In the genomic region with DNA sequence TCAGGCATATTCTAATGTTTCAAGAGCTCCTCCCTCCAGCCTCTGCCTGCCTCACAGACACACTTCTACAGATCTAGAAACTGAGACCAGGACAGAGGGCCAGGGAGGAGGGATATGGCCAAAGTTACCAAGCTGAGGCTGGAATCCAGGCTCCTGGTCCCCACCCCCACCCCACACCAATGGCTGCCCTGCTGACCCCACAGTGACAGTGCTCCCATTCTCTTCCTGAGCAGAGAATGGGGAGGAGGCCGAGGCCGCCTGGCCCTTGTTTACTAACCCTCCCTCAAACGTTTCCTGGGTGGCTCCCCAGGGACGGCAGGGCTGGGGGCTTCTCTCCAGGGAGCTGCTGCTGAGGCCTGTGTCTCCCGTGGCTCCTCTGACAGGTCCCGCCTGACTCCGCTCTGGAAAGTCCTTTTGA, we compare ENCODE assay signal across 1 cellular context.
TF ChIP-seq lines count a peak whose summit lies in the region.

No MANE protein-coding gene starts in this region.

TF ChIP-seq in HepG2, 621 proteins besides CTCF, POLR2A, EP300 and RAD21 (continued from another document and continues in another):
- TF ChIP-seq, protein P1, sequence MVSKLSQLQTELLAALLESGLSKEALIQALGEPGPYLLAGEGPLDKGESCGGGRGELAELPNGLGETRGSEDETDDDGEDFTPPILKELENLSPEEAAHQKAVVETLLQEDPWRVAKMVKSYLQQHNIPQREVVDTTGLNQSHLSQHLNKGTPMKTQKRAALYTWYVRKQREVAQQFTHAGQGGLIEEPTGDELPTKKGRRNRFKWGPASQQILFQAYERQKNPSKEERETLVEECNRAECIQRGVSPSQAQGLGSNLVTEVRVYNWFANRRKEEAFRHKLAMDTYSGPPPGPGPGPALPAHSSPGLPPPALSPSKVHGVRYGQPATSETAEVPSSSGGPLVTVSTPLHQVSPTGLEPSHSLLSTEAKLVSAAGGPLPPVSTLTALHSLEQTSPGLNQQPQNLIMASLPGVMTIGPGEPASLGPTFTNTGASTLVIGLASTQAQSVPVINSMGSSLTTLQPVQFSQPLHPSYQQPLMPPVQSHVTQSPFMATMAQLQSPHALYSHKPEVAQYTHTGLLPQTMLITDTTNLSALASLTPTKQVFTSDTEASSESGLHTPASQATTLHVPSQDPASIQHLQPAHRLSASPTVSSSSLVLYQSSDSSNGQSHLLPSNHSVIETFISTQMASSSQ (IDR thresholded peaks at IDR 0.05; ENCODE audit: low read depth), result no peak
- TF ChIP-seq, protein P1 (CRISPR knock-in tag; IDR thresholded peaks at IDR 0.05; ENCODE audit: borderline replicate concordance), result peak; percentile 69; the same call in 1 of the 2 replicates
- TF ChIP-seq, protein P2, sequence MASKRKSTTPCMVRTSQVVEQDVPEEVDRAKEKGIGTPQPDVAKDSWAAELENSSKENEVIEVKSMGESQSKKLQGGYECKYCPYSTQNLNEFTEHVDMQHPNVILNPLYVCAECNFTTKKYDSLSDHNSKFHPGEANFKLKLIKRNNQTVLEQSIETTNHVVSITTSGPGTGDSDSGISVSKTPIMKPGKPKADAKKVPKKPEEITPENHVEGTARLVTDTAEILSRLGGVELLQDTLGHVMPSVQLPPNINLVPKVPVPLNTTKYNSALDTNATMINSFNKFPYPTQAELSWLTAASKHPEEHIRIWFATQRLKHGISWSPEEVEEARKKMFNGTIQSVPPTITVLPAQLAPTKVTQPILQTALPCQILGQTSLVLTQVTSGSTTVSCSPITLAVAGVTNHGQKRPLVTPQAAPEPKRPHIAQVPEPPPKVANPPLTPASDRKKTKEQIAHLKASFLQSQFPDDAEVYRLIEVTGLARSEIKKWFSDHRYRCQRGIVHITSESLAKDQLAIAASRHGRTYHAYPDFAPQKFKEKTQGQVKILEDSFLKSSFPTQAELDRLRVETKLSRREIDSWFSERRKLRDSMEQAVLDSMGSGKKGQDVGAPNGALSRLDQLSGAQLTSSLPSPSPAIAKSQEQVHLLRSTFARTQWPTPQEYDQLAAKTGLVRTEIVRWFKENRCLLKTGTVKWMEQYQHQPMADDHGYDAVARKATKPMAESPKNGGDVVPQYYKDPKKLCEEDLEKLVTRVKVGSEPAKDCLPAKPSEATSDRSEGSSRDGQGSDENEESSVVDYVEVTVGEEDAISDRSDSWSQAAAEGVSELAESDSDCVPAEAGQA (IDR thresholded peaks at IDR 0.05; ENCODE audit: low read depth), result peak; percentile 27; the same call in 1 of the 2 replicates
- TF ChIP-seq, protein P2 (CRISPR knock-in tag; IDR thresholded peaks at IDR 0.05; ENCODE audit: borderline replicate concordance), result no peak
- peak; percentile 42; the same call in 1 of the 2 replicates for TF ChIP-seq ZNF350 (CRISPR knock-in tag; IDR thresholded peaks at IDR 0.05; ENCODE audit: borderline replicate concordance, low read depth)
- TF ChIP-seq, protein P3, sequence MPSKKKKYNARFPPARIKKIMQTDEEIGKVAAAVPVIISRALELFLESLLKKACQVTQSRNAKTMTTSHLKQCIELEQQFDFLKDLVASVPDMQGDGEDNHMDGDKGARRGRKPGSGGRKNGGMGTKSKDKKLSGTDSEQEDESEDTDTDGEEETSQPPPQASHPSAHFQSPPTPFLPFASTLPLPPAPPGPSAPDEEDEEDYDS (CRISPR knock-in tag; IDR thresholded peaks at IDR 0.05), result 0 out of 2 replicates have a peak, but pooled peaks have one; percentile 29
- TF ChIP-seq ZFX (CRISPR knock-in tag; IDR thresholded peaks at IDR 0.05; ENCODE audit: low read depth), result peak; percentile 82
- TF ChIP-seq SOX13 (IDR thresholded peaks at IDR 0.05), result peak; percentile 63; the same call in 1 of the 2 replicates
- peak in 1 of 2 experiments; percentile 79; a peak in 2 of 4 replicates for TF ChIP-seq SOX13 (CRISPR knock-in tag; conservative IDR thresholded peaks at IDR 0.05 in 1 of 2, IDR thresholded peaks at IDR 0.05 in 1 of 2)
- TF ChIP-seq THAP11 (CRISPR knock-in tag; IDR thresholded peaks at IDR 0.05), result peak; percentile 47; the same call in 1 of the 2 replicates
- TF ChIP-seq ARHGAP35 (CRISPR knock-in tag; IDR thresholded peaks at IDR 0.05; ENCODE audit: borderline replicate concordance), result 0 out of 2 replicates have a peak, but pooled peaks have one; percentile 17
- TF ChIP-seq ZBTB7A (CRISPR knock-in tag; IDR thresholded peaks at IDR 0.05), result peak; percentile 62; the same call in 1 of the 2 replicates
- TF ChIP-seq NR2F2 (IDR thresholded peaks at IDR 0.05; ENCODE audit: borderline replicate concordance, low read depth), result peak; percentile 69; the same call in 1 of the 2 replicates
- TF ChIP-seq, protein P4, sequence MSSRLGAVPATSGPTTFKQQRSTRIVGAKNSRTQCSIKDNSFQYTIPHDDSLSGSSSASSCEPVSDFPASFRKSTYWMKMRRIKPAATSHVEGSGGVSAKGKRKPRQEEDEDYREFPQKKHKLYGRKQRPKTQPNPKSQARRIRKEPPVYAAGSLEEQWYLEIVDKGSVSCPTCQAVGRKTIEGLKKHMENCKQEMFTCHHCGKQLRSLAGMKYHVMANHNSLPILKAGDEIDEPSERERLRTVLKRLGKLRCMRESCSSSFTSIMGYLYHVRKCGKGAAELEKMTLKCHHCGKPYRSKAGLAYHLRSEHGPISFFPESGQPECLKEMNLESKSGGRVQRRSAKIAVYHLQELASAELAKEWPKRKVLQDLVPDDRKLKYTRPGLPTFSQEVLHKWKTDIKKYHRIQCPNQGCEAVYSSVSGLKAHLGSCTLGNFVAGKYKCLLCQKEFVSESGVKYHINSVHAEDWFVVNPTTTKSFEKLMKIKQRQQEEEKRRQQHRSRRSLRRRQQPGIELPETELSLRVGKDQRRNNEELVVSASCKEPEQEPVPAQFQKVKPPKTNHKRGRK (CRISPR knock-in tag; IDR thresholded peaks at IDR 0.05), result 0 out of 2 replicates have a peak, but pooled peaks have one; percentile 34
- no peak for TF ChIP-seq MZF1 (CRISPR knock-in tag; IDR thresholded peaks at IDR 0.05; ENCODE audit: borderline replicate concordance)
- TF ChIP-seq ZMYM3 (CRISPR knock-in tag; IDR thresholded peaks at IDR 0.05), result no peak
- TF ChIP-seq, protein P5, sequence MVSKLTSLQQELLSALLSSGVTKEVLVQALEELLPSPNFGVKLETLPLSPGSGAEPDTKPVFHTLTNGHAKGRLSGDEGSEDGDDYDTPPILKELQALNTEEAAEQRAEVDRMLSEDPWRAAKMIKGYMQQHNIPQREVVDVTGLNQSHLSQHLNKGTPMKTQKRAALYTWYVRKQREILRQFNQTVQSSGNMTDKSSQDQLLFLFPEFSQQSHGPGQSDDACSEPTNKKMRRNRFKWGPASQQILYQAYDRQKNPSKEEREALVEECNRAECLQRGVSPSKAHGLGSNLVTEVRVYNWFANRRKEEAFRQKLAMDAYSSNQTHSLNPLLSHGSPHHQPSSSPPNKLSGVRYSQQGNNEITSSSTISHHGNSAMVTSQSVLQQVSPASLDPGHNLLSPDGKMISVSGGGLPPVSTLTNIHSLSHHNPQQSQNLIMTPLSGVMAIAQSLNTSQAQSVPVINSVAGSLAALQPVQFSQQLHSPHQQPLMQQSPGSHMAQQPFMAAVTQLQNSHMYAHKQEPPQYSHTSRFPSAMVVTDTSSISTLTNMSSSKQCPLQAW (CRISPR knock-in tag; IDR thresholded peaks at IDR 0.05), result 0 out of 2 replicates have a peak, but pooled peaks have one; percentile 25
- peak; percentile 97 for TF ChIP-seq SRSF1 (optimal IDR thresholded peaks at IDR 0.05; ENCODE audit: low read depth, low read length)
- TF ChIP-seq IKZF4 (CRISPR knock-in tag; IDR thresholded peaks at IDR 0.05; ENCODE audit: borderline replicate concordance, low read depth, not compliant biosample characterization), result no peak
- no peak; the same call in 1 of the 2 replicates for TF ChIP-seq MYC (CRISPR knock-in tag; IDR thresholded peaks at IDR 0.05; ENCODE audit: borderline replicate concordance)
- TF ChIP-seq ZFP36 (IDR thresholded peaks at IDR 0.05; ENCODE audit: borderline replicate concordance, low read depth, low read length, partially characterized antibody), result no peak
- TF ChIP-seq ZNF431 (CRISPR knock-in tag; IDR thresholded peaks at IDR 0.05; ENCODE audit: borderline replicate concordance, low read depth), result no peak
- peak; percentile 86 for TF ChIP-seq FOXA3 (CRISPR knock-in tag; IDR thresholded peaks at IDR 0.05)
- no peak for TF ChIP-seq FOXA1 (IDR thresholded peaks at IDR 0.05)
- TF ChIP-seq FOXA1 (CRISPR knock-in tag; IDR thresholded peaks at IDR 0.05), result peak; percentile 90
- TF ChIP-seq, protein P6, sequence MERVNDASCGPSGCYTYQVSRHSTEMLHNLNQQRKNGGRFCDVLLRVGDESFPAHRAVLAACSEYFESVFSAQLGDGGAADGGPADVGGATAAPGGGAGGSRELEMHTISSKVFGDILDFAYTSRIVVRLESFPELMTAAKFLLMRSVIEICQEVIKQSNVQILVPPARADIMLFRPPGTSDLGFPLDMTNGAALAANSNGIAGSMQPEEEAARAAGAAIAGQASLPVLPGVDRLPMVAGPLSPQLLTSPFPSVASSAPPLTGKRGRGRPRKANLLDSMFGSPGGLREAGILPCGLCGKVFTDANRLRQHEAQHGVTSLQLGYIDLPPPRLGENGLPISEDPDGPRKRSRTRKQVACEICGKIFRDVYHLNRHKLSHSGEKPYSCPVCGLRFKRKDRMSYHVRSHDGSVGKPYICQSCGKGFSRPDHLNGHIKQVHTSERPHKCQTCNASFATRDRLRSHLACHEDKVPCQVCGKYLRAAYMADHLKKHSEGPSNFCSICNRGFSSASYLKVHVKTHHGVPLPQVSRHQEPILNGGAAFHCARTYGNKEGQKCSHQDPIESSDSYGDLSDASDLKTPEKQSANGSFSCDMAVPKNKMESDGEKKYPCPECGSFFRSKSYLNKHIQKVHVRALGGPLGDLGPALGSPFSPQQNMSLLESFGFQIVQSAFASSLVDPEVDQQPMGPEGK (CRISPR knock-in tag; IDR thresholded peaks at IDR 0.05), result peak; percentile 95
- TF ChIP-seq, protein P7, sequence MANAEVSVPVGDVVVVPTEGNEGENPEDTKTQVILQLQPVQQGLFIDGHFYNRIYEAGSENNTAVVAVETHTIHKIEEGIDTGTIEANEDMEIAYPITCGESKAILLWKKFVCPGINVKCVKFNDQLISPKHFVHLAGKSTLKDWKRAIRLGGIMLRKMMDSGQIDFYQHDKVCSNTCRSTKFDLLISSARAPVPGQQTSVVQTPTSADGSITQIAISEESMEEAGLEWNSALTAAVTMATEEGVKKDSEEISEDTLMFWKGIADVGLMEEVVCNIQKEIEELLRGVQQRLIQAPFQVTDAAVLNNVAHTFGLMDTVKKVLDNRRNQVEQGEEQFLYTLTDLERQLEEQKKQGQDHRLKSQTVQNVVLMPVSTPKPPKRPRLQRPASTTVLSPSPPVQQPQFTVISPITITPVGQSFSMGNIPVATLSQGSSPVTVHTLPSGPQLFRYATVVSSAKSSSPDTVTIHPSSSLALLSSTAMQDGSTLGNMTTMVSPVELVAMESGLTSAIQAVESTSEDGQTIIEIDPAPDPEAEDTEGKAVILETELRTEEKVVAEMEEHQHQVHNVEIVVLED (CRISPR knock-in tag; IDR thresholded peaks at IDR 0.05; ENCODE audit: borderline replicate concordance), result peak; percentile 17; the same call in 1 of the 2 replicates
- TF ChIP-seq CEBPB (IDR thresholded peaks at IDR 0.05; ENCODE audit: borderline replicate concordance, low read depth, low read length), result no peak
- TF ChIP-seq, protein P8, sequence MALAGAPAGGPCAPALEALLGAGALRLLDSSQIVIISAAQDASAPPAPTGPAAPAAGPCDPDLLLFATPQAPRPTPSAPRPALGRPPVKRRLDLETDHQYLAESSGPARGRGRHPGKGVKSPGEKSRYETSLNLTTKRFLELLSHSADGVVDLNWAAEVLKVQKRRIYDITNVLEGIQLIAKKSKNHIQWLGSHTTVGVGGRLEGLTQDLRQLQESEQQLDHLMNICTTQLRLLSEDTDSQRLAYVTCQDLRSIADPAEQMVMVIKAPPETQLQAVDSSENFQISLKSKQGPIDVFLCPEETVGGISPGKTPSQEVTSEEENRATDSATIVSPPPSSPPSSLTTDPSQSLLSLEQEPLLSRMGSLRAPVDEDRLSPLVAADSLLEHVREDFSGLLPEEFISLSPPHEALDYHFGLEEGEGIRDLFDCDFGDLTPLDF (CRISPR knock-in tag; IDR thresholded peaks at IDR 0.05), result no peak
